22 cellular contexts compared by ENCODE assay signal in genomic region chr5:168307022-168307421, GRCh38.
"Had no signal": no experiment of that assay in that cellular context is flagged by ENCODE, and none has a peak within 500 bp of the region (broad histone marks: within the 10 kb centered on the region; RNA-seq: fewer than 3 reads in every experiment).

No MANE protein-coding gene starts in this region.

- H3K9me3 ChIP-seq: esophagus muscularis mucosa, gastroesophageal sphincter, left ventricle myocardium inferior, neutrophil, right atrium auricular region, tibial nerve, uterus had no signal

- H3K27me3 ChIP-seq: dorsolateral prefrontal cortex, esophagus muscularis mucosa, gastroesophageal sphincter, neutrophil, right atrium auricular region, tibial nerve, uterus had no signal

- ATAC-seq: gastroesophageal sphincter; left cardiac atrium; naive thymus-derived CD8-positive, alpha-beta T cell; stimulated activated effector memory CD8-positive, alpha-beta T cell treated with anti-CD3 and anti-CD28 coated beads, Interleukin-12 subunit alpha, Interleukin-12 subunit beta, amount 100 ng/mL, for 72 hours; stimulated activated naive CD8-positive, alpha-beta T cell treated with anti-CD3 and anti-CD28 coated beads, Interleukin-15, Interleukin-2, amounts not matched to agents 100 U/mL and 50 U/mL, for 24 hours had no signal

- DNase-seq: cortex of kidney; dorsolateral prefrontal cortex; effector CD8-positive, alpha-beta T cell; foreskin fibroblast; glutamatergic neuron; immature natural killer cell; kidney; left cardiac atrium; left ventricle myocardium inferior; mammary epithelial cell; naive thymus-derived CD8-positive, alpha-beta T cell; small intestine; stimulated activated CD4-positive, alpha-beta T cell treated with anti-CD3 and anti-CD28 coated beads, Interleukin-2, amount 100 ng/mL, for 48 hours; stimulated activated CD8-positive, alpha-beta memory T cell treated with anti-CD3 and anti-CD28 coated beads, Interleukin-4, amount 100 ng/mL, for 48 hours; stimulated activated naive CD8-positive, alpha-beta T cell treated with anti-CD3 and anti-CD28 coated beads, Interleukin-15, Interleukin-2, amounts not matched to agents 100 U/mL and 50 U/mL, for 24 hours; uterus had no signal

- H3K27ac ChIP-seq: dorsolateral prefrontal cortex, esophagus muscularis mucosa, gastroesophageal sphincter, left ventricle myocardium inferior, neutrophil, right atrium auricular region, tibial nerve, uterus had no signal

- H3K36me3 ChIP-seq: esophagus muscularis mucosa, gastroesophageal sphincter, left ventricle myocardium inferior, neutrophil, right atrium auricular region, tibial nerve, uterus had no signal

- H3K4me3 ChIP-seq: dorsolateral prefrontal cortex, esophagus muscularis mucosa, gastroesophageal sphincter, left ventricle myocardium inferior, right atrium auricular region, tibial nerve, uterus had no signal

- H3K4me1 ChIP-seq: esophagus muscularis mucosa, gastroesophageal sphincter, left ventricle myocardium inferior, right atrium auricular region, tibial nerve, uterus had no signal

- FAIRE-seq: kidney, small intestine had no signal
